ENCODE assay signal across 1 cellular context in the genomic region with DNA sequence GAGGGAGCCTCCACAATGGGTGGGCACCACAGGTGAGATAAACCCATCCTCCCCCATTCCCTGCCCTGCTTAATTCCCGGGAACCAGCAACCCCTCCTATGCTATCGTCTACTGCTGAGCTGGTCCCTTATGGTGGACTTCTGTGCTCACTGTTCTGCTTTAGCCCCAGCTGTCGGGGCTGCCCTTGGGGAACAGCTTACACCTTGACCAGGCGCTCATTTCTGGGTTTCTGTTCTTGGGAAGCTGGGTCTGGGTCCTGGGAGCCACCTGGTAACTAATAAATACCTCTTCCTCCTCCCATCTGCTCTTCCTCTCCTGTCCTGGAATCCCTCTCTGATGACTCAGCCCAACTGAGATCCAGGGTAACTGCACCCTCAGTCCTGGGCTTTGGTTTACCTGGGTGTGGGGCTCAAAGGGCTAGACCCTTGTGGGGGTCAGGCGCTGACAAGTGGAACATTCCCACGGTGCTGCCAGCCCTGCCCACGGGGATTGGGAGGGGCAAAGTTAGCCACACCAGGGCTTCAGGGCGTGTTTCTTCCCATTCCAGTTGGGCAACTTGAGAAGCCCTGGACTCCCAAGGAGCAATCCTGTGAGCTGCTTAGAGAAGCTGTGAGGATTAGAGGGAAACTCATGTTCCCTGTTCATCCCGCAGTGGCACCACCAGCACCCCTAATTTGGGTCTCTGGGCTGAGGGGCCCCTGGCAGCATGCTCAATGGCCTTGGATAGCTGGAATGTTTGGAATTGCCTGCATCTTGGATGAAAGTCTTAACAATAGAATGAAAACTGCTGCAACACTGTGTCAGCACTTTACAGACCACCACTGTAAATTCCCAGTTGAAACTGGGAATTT.
TF ChIP-seq lines count a peak whose summit lies in the region.

No MANE protein-coding gene starts in this region.

TF ChIP-seq in WTC11, 78 proteins besides CTCF, POLR2A, EP300 and RAD21 (continued from another document):
- TF ChIP-seq, protein P1, sequence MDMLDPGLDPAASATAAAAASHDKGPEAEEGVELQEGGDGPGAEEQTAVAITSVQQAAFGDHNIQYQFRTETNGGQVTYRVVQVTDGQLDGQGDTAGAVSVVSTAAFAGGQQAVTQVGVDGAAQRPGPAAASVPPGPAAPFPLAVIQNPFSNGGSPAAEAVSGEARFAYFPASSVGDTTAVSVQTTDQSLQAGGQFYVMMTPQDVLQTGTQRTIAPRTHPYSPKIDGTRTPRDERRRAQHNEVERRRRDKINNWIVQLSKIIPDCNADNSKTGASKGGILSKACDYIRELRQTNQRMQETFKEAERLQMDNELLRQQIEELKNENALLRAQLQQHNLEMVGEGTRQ (CRISPR knock-in tag; IDR thresholded peaks at IDR 0.05): no peak
- no peak for TF ChIP-seq FOXP1 (CRISPR knock-in tag; IDR thresholded peaks at IDR 0.05; ENCODE audit: borderline replicate concordance)
